15 cellular contexts compared by ENCODE assay signal in genomic region chr2:9652267-9652666, GRCh38. TPM values are rescaled to one million over a fixed set of nuclear protein-coding genes. Genes with fewer than 3 reads are reported as not detected.
DNase-seq lines count a peak whose midpoint lies in the region; ATAC-seq, FAIRE-seq and TF ChIP-seq lines count a peak whose summit lies in the region.
"Had no signal": no experiment of that assay in that cellular context is flagged by ENCODE, and none has a peak within 500 bp of the region (broad histone marks: within the 10 kb centered on the region; RNA-seq: fewer than 3 reads in every experiment).

No MANE protein-coding gene starts in this region.

- no peak overlapping the region for H4K91ac ChIP-seq in H1 (replicated peaks; ENCODE audit: insufficient read length, low read length)

- no TSS peak for BruUV-seq in HepG2 (replicated peaks; lab: Mats Ljungman, UMichigan)

- ATAC-seq in HepG2 (no peak), right lobe of liver (no peak)
- ATAC-seq in stimulated activated naive B cell treated with anti-CD40 and anti-IgM and Interleukin-4, amounts not matched to agents 10 μg/mL and 1 μg/mL and 100 μg/mL, for 72 hours (replicated peaks) = no peak
- ATAC-seq: A549; CD8-positive, alpha-beta T cell; GM12878 had no signal

- no peak overlapping the region for H3K4me3 Mint-ChIP-seq in stimulated activated naive B cell treated with anti-CD40 and anti-IgM and Interleukin-4, amounts not matched to agents 10 μg/mL and 1 μg/mL and 100 μg/mL, for 72 hours
- H3K4me3 Mint-ChIP-seq: CD8-positive, alpha-beta T cell had no signal

- H3K4me1 ChIP-seq in HepG2 (ENCODE audit: insufficient read depth, low read length) (peaks cover 50% of the 10 kb centered on the region), right lobe of liver (no peaks in the 10 kb centered on the region), H1 (replicated peaks in 1 of 4; ENCODE audit: control insufficient read depth in 3 of 4, insufficient read depth in 4 of 4, low read length in 3 of 4) (peaks cover 2 to 8% (median 3%) of the 10 kb centered on the region in 4 experiments), SK-N-SH (ENCODE audit: control insufficient read depth in 1 of 2, insufficient read depth in 2 of 2, low read depth in 1 of 2, low read length in 1 of 2) (peaks cover 11 to 27% of the 10 kb centered on the region in 2 experiments; a peak in 3 of 4 replicates)

- CTCF ChIA-PET in HepG2 (lab: Yijun Ruan, JAX; ENCODE audit: low intra/inter-chr PET ratio, low total read pairs) (no interaction called here), H1 (lab: Charles Lee; ENCODE audit: partially characterized antibody) (no interaction called here), SK-N-SH (lab: Yijun Ruan, JAX) (no interaction called here)

- H3K36me3 ChIP-seq in HepG2 (replicated peaks in 1 of 2; ENCODE audit: control insufficient read depth in 1 of 2, insufficient read depth in 2 of 2, low read length in 2 of 2) (no peaks in the 10 kb centered on the region), right lobe of liver (no peaks in the 10 kb centered on the region), H1 (ENCODE audit: control insufficient read depth in 2 of 4, insufficient read depth in 4 of 4, low read length in 3 of 4) (no peaks in the 10 kb centered on the region), SK-N-SH (replicated peaks in 1 of 2; ENCODE audit: control insufficient read depth in 1 of 2, insufficient read depth in 2 of 2, low read length in 1 of 2) (no peaks in the 10 kb centered on the region)
- H3K36me3 ChIP-seq: HAP-1 had no signal

- H3K36me3 Mint-ChIP-seq in stimulated activated naive B cell treated with anti-CD40 and anti-IgM and Interleukin-4, amounts not matched to agents 10 μg/mL and 1 μg/mL and 100 μg/mL, for 72 hours = peaks cover 0 to 3% of the 10 kb centered on the region in 2 donors
- H3K36me3 Mint-ChIP-seq: CD8-positive, alpha-beta T cell had no signal

- peaks cover 6% of the 10 kb centered on the region; the same call in 1 of the 2 replicates for H3K23me2 ChIP-seq in H1 (ENCODE audit: low read depth, low read length)

- peaks cover 0 to 2% of the 10 kb centered on the region in 2 donors for H3K9me3 Mint-ChIP-seq in stimulated activated naive B cell treated with anti-CD40 and anti-IgM and Interleukin-4, amounts not matched to agents 10 μg/mL and 1 μg/mL and 100 μg/mL, for 72 hours
- H3K9me3 Mint-ChIP-seq: CD8-positive, alpha-beta T cell had no signal

- H3K27ac ChIP-seq in HepG2 (ENCODE audit: extremely low read length, insufficient read depth, low read length) (no peak overlapping the region), right lobe of liver (no peak overlapping the region), H1 (ENCODE audit: low read depth, low read length) (no peak overlapping the region), SK-N-SH (ENCODE audit: low read depth in 2 of 2, low read length in 1 of 2) (no peak overlapping the region)
- H3K27ac ChIP-seq: 22Rv1, A549 had no signal

- H2BK120ac ChIP-seq in H1 (replicated peaks; ENCODE audit: low read depth, low read length) = no peak overlapping the region

- no peak for TF ChIP-seq EP300 in HepG2 (IDR thresholded peaks at IDR 0.05; ENCODE audit: low read depth in 2 of 2, low read length in 2 of 2)
- TF ChIP-seq EP300 in HepG2 (CRISPR knock-in tag; IDR thresholded peaks at IDR 0.05; ENCODE audit: borderline replicate concordance) = no peak
- TF ChIP-seq EP300 in H1 (IDR thresholded peaks at IDR 0.05; ENCODE audit: borderline replicate concordance in 1 of 2, low read depth in 2 of 2, low read length in 2 of 2) = no peak
- TF ChIP-seq EP300 in SK-N-SH (IDR thresholded peaks at IDR 0.05; ENCODE audit: borderline replicate concordance in 1 of 2, low read depth in 1 of 2, low read length in 1 of 2) = no peak

- no peak overlapping the region for H3K4me3 ChIP-seq in HepG2 (replicated peaks in 1 of 3; ENCODE audit: insufficient read depth in 1 of 3, low read depth in 2 of 3, low read length in 3 of 3)
- no peak overlapping the region for H3K4me3 ChIP-seq in right lobe of liver
- H3K4me3 ChIP-seq in H1 (ENCODE audit: extremely low read depth in 1 of 4, insufficient read depth in 2 of 4, low read depth in 3 of 4, low read length in 4 of 4) = no peak overlapping the region
- H3K4me3 ChIP-seq in SK-N-SH (ENCODE audit: low read depth in 2 of 2, low read length in 1 of 2) = no peak overlapping the region
- H3K4me3 ChIP-seq: A549, GM12878, HAP-1 had no signal

- H2BK15ac ChIP-seq in H1 (ENCODE audit: low read length) = no peak overlapping the region

- TF ChIP-seq RAD21 in HepG2 (CRISPR knock-in tag; IDR thresholded peaks at IDR 0.05) = no peak
- TF ChIP-seq RAD21 in H1 (IDR thresholded peaks at IDR 0.05 in 1 of 2, conservative IDR thresholded peaks at IDR 0.05 in 1 of 2; ENCODE audit: low read depth in 2 of 2, low read length in 2 of 2) = no peak
- TF ChIP-seq RAD21 in SK-N-SH (IDR thresholded peaks at IDR 0.05; ENCODE audit: low read length) = no peak

- H2BK20ac ChIP-seq in H1 (ENCODE audit: low read length) = no peak overlapping the region

- H3K9ac ChIP-seq in HepG2 (ENCODE audit: insufficient read depth, low read depth, low read length) = no peak overlapping the region
- no peak overlapping the region for H3K9ac ChIP-seq in H1 (replicated peaks in 1 of 4; ENCODE audit: extremely low read depth in 1 of 4, low read depth in 3 of 4, low read length in 3 of 4)
- no peak overlapping the region for H3K9ac ChIP-seq in SK-N-SH

- intact Hi-C loops in HepG2 (cut with micrococcal nuclease; ENCODE audit: unreplicated experiment) = no loop called here
- intact Hi-C loops in right lobe of liver (cut with DNase I) = no loop called here

- no peak for FAIRE-seq in HepG2 (lab: Jason Lieb, UNC)
- FAIRE-seq in H1 (lab: Jason Lieb, UNC) = no peak
- FAIRE-seq: A549, GM12878 had no signal

- no peak overlapping the region for H2AK5ac ChIP-seq in H1 (ENCODE audit: low read depth, low read length)

- H3K27me3 Mint-ChIP-seq in stimulated activated naive B cell treated with anti-CD40 and anti-IgM and Interleukin-4, amounts not matched to agents 10 μg/mL and 1 μg/mL and 100 μg/mL, for 72 hours = peaks cover 0 to 12% of the 10 kb centered on the region in 2 donors

- H3K79me1 ChIP-seq in H1 (ENCODE audit: low read depth, low read length) = no peaks in the 10 kb centered on the region

- H3K27ac Mint-ChIP-seq in stimulated activated naive B cell treated with anti-CD40 and anti-IgM and Interleukin-4, amounts not matched to agents 10 μg/mL and 1 μg/mL and 100 μg/mL, for 72 hours = peak overlapping the region; percentile 15
- H3K27ac Mint-ChIP-seq: CD8-positive, alpha-beta T cell had no signal

- peaks cover 5 to 18% of the 10 kb centered on the region in 2 donors for H3K4me1 Mint-ChIP-seq in stimulated activated naive B cell treated with anti-CD40 and anti-IgM and Interleukin-4, amounts not matched to agents 10 μg/mL and 1 μg/mL and 100 μg/mL, for 72 hours

- peak overlapping the region; percentile 80 for H3K56ac ChIP-seq in H1 (replicated peaks; ENCODE audit: insufficient read length, low read depth, low read length)

- H3K79me2 ChIP-seq in HepG2 (ENCODE audit: insufficient read depth, low read length) (no peaks in the 10 kb centered on the region), H1 (ENCODE audit: control insufficient read depth in 1 of 2, insufficient read depth in 2 of 2, low read length in 2 of 2) (no peaks in the 10 kb centered on the region), SK-N-SH (ENCODE audit: insufficient read depth) (no peaks in the 10 kb centered on the region)

- no peaks in the 10 kb centered on the region for H3K9me3 ChIP-seq in HepG2 (ENCODE audit: low read length)
- H3K9me3 ChIP-seq in right lobe of liver = no peaks in the 10 kb centered on the region
- no peaks in the 10 kb centered on the region for H3K9me3 ChIP-seq in H1 (ENCODE audit: insufficient read depth in 2 of 2, low read depth in 1 of 2, low read length in 1 of 2)
- H3K9me3 ChIP-seq in SK-N-SH = no peaks in the 10 kb centered on the region
- H3K9me3 ChIP-seq: A549, HAP-1 had no signal

- TF ChIP-seq CTCF in HepG2 (CRISPR knock-in tag; IDR thresholded peaks at IDR 0.05) = no peak
- no peak for TF ChIP-seq CTCF in right lobe of liver (IDR thresholded peaks at IDR 0.05)
- no peak for TF ChIP-seq CTCF in H1 (IDR thresholded peaks at IDR 0.05; ENCODE audit: control extremely low read depth in 1 of 3, insufficient read depth in 1 of 3, low read depth in 1 of 3, low read length in 3 of 3)
- no peak for TF ChIP-seq CTCF in SK-N-SH (IDR thresholded peaks at IDR 0.05)

- peaks cover 27% of the 10 kb centered on the region for H3F3A ChIP-seq in SK-N-SH (replicated peaks; ENCODE audit: insufficient read depth)

- no peak overlapping the region for H3K23ac ChIP-seq in H1 (ENCODE audit: insufficient read length)

- no peak for TF ChIP-seq POLR2A in HepG2 (IDR thresholded peaks at IDR 0.05; ENCODE audit: insufficient read depth in 1 of 2, low read depth in 2 of 2, low read length in 2 of 2)
- no peak for TF ChIP-seq POLR2A in right lobe of liver (IDR thresholded peaks at IDR 0.05)
- TF ChIP-seq POLR2A in H1 (IDR thresholded peaks at IDR 0.05; ENCODE audit: control extremely low read depth in 1 of 2, low read depth in 2 of 2, low read length in 2 of 2) = no peak

- H3K14ac ChIP-seq in H1 (ENCODE audit: insufficient read length) = no peak overlapping the region

- H4K20me1 ChIP-seq in HepG2 (ENCODE audit: insufficient read depth, low read length) = no peaks in the 10 kb centered on the region
- no peaks in the 10 kb centered on the region for H4K20me1 ChIP-seq in H1 (replicated peaks in 1 of 2; ENCODE audit: control insufficient read depth in 1 of 2, insufficient read depth in 2 of 2, low read length in 2 of 2)
- no peaks in the 10 kb centered on the region for H4K20me1 ChIP-seq in SK-N-SH (ENCODE audit: insufficient read depth)

- in situ Hi-C loops in HepG2 (cut with HindIII; ENCODE audit: extremely low pct_ligation_motif_present, low pct_unique_long_range_greater_than_20kb) = no loop called here

- no peak overlapping the region for H2BK12ac ChIP-seq in H1 (ENCODE audit: low read depth, low read length)

- no peak overlapping the region for H4K8ac ChIP-seq in H1 (ENCODE audit: extremely low read depth, insufficient read depth, low read length)

- H3K4ac ChIP-seq in H1 (replicated peaks; ENCODE audit: insufficient read length, low read depth, low read length) = no peak overlapping the region

- WGBS in HepG2 (ENCODE audit: low lambda C conversion rate) = 0% methylated on average over 1 of the region's 1 CpG
- 46% methylated on average over 1 of the region's 1 CpG for WGBS in right lobe of liver (ENCODE audit: insufficient coverage, low coverage, low lambda C conversion rate, missing lambda C conversion rate)
- 53 to 100% methylated on average over 1 of the region's 1 CpG for WGBS in H1 (ENCODE audit: extremely low coverage in 1 of 2, insufficient coverage in 1 of 2, insufficient read length in 1 of 2, insufficient replicate concordance in 2 of 2, low coverage in 1 of 2, low lambda C conversion rate in 2 of 2, missing lambda C conversion rate in 1 of 2), 2 experiments
- 76% methylated on average over 1 of the region's 1 CpG for WGBS in SK-N-SH (ENCODE audit: low lambda C conversion rate)

- H4K5ac ChIP-seq in H1 (ENCODE audit: insufficient read length, low read depth, low read length) = no peak overlapping the region

- no peak overlapping the region for H2BK5ac ChIP-seq in H1 (ENCODE audit: low read depth, low read length)

- DNase-seq in HepG2 (ENCODE audit: low spot score) (no peak), right lobe of liver (no peak), H1 (ENCODE audit: low read depth in 1 of 2, low spot score in 2 of 2) (no peak), SHP77 (lab: John Stamatoyannopoulos, UW) (no peak), SK-N-SH (no peak), midbrain (lab: John Stamatoyannopoulos, UW) (no peak)
- DNase-seq in stimulated activated naive B cell treated with anti-CD40 and anti-IgM and Interleukin-4, amounts not matched to agents 10 μg/mL and 1 μg/mL and 100 μg/mL, for 72 hours = no peak
- DNase-seq: AML-193; CD8-positive, alpha-beta T cell; DND-41; EL had no signal

- H3K9me2 ChIP-seq in SK-N-SH = no peaks in the 10 kb centered on the region

- POLR2A ChIA-PET in HepG2 (lab: Yijun Ruan, JAX) (no interaction called here), H1 (lab: Charles Lee; ENCODE audit: partially characterized antibody) (no interaction called here), SK-N-SH (lab: Yijun Ruan, JAX) (no interaction called here)

- H3K18ac ChIP-seq in H1 (ENCODE audit: extremely low read depth, low read length) = no peak overlapping the region

- H2AFZ ChIP-seq in HepG2 (ENCODE audit: low read length) (no peak overlapping the region), H1 (ENCODE audit: low read length) (no peak overlapping the region), SK-N-SH (ENCODE audit: low read depth) (no peak overlapping the region)

- H3K4me2 ChIP-seq in HepG2 (ENCODE audit: low read depth, low read length) (no peak overlapping the region), H1 (ENCODE audit: insufficient read depth in 1 of 2, low read depth in 2 of 2, low read length in 2 of 2) (no peak overlapping the region), SK-N-SH (no peak overlapping the region)
- H3K4me2 ChIP-seq: A549 had no signal

- H3K27me3 ChIP-seq in HepG2 (ENCODE audit: control insufficient read depth in 1 of 2, insufficient read depth in 2 of 2, low read length in 2 of 2) (peaks cover 0 to 9% of the 10 kb centered on the region in 2 experiments; a peak in 3 of 5 replicates), right lobe of liver (no peaks in the 10 kb centered on the region), H1 (replicated peaks in 1 of 4; ENCODE audit: control insufficient read depth in 3 of 4, extremely low read depth in 1 of 4, insufficient read depth in 3 of 4, low read length in 3 of 4) (no peaks in the 10 kb centered on the region), SK-N-SH (ENCODE audit: insufficient read depth) (no peaks in the 10 kb centered on the region)

RNA-seq across cellular contexts. Expression of gene YWHAQ, which starts 21.5 kb away (rescaled TPM):
- total RNA-seq in HepG2 (2016; rRNA removed; fragmentation: Illumina TruSeq; extraction: Trizol) (304 and 420 TPM in 2 replicates), right lobe of liver (100 to 1,000 TPM in 1 of 6 experiments, 10 to 100 TPM in 5; 70.4 to 105 (median 84.2) TPM)
- 64.2 and 66.4 TPM in 2 replicates for total RNA-seq in HepG2 (2016; cell fraction: cytosol; rRNA removed; fragmentation: Illumina TruSeq; extraction: Trizol; ENCODE audit: low read depth)
- total RNA-seq in HepG2 (2016; cell fraction: insoluble cytoplasmic fraction; rRNA removed; fragmentation: Illumina TruSeq; extraction: Trizol) = 302 and 406 TPM in 2 replicates
- 208 and 219 TPM in 2 replicates for total RNA-seq in HepG2 (2016; cell fraction: membrane; rRNA removed; fragmentation: Illumina TruSeq; extraction: Trizol)
- 152 and 166 TPM in 2 replicates for total RNA-seq in HepG2 (2016; cell fraction: nucleus; rRNA removed; fragmentation: Illumina TruSeq; extraction: Trizol)
- polyA plus RNA-seq in HepG2 (2011; rRNA removed) (117 and 160 TPM in 2 replicates), H1 (2011; rRNA removed) (225 and 244 TPM in 2 replicates), SK-N-SH (2012; rRNA removed) (235 and 240 TPM in 2 replicates)
- 91.4 and 117 TPM in 2 replicates for polyA plus RNA-seq in HepG2 (2011; cell fraction: cytosol; rRNA removed)
- 36.4 and 39.0 TPM in 2 replicates for polyA plus RNA-seq in HepG2 (2011; cell fraction: nucleus; rRNA removed)
- 175 and 244 TPM in 2 replicates for polyA plus RNA-seq in HepG2 (2012)
- 94.8 and 102 TPM in 2 replicates for polyA plus RNA-seq in HepG2 (2016; cell fraction: cytosol; fragmentation: Illumina TruSeq; extraction: Trizol; ENCODE audit: low read depth)
- polyA plus RNA-seq in HepG2 (2016; cell fraction: insoluble cytoplasmic fraction; fragmentation: Illumina TruSeq; extraction: Trizol; ENCODE audit: low read depth) = 521 and 530 TPM in 2 replicates
- 200 and 214 TPM in 2 replicates for polyA plus RNA-seq in HepG2 (2016; cell fraction: membrane; fragmentation: Illumina TruSeq; extraction: Trizol; ENCODE audit: low read depth)
- 187 and 192 TPM in 2 replicates for polyA plus RNA-seq in HepG2 (2016; cell fraction: nucleus; fragmentation: Illumina TruSeq; extraction: Trizol; ENCODE audit: insufficient read depth, low read depth)
- polyA minus RNA-seq in HepG2 (2011; rRNA and poly(A)+ RNA removed; ENCODE audit: low replicate concordance) = 120 and 167 TPM in 2 replicates
- polyA minus RNA-seq in HepG2 (2011; cell fraction: cytosol; rRNA and poly(A)+ RNA removed) = 164 and 178 TPM in 2 replicates
- polyA minus RNA-seq in HepG2 (2011; cell fraction: nucleus; rRNA and poly(A)+ RNA removed) = 73.9 and 82.2 TPM in 2 replicates
- total RNA-seq in H1 (2021; fragmentation: NEBNext Ultra II Directional; extraction: Animal tissue kit (Norgen Biotek cat#: 25700)) = 468 and 480 TPM in 2 replicates
- polyA plus RNA-seq in H1 (2011; cell fraction: cytosol; rRNA removed) = 275 TPM
- 165 TPM for polyA plus RNA-seq in H1 (2011; cell fraction: nucleus; rRNA removed)
- polyA plus RNA-seq in H1 (2012, experiment 1 of 2) = 328 to 469 TPM (median 389 TPM) in 4 replicates
- 58.5 TPM for polyA plus RNA-seq in H1 (2012, experiment 2 of 2)
- polyA plus RNA-seq in H1 (2013, experiment 1 of 2) = 349 TPM
- 354 TPM for polyA plus RNA-seq in H1 (2013, experiment 2 of 2)
- polyA minus RNA-seq in H1 (2011; rRNA and poly(A)+ RNA removed) = 274 and 502 TPM in 2 replicates
- 210 TPM for polyA minus RNA-seq in H1 (2011; cell fraction: cytosol; rRNA and poly(A)+ RNA removed)
- polyA minus RNA-seq in H1 (2011; cell fraction: nucleus; rRNA and poly(A)+ RNA removed) = 102 TPM
- polyA plus RNA-seq in SK-N-SH (2012; cell fraction: cytosol; rRNA removed) = 327 and 349 TPM in 2 replicates
- polyA plus RNA-seq in SK-N-SH (2012; cell fraction: nucleus; rRNA removed) = 114 and 122 TPM in 2 replicates
